Comparison of ENCODE assay signal across 4 cellular contexts in genomic region chr10:79544926-79545325, GRCh38. TPM values are rescaled to one million over a fixed set of nuclear protein-coding genes. Genes with fewer than 3 reads are reported as not detected.
"Had no signal": no experiment of that assay in that cellular context is flagged by ENCODE, and none has a peak within 500 bp of the region (broad histone marks: within the 10 kb centered on the region; RNA-seq: fewer than 3 reads in every experiment).

No MANE protein-coding gene starts in this region.

RNA-seq across cellular contexts. Expression of gene SFTPA2, which starts 15.3 kb away (rescaled TPM):
- total RNA-seq: LHCN-M2, M059J, MCF 10A, NCI-H460 had no signal
